8 cellular contexts compared by ENCODE assay signal in genomic region chr9:129109504-129109903, GRCh38. TPM values are rescaled to one million over a fixed set of nuclear protein-coding genes. Genes with fewer than 3 reads are reported as not detected.
DNase-seq lines count a peak whose midpoint lies in the region; ATAC-seq and TF ChIP-seq lines count a peak whose summit lies in the region.

No MANE protein-coding gene starts in this region.

- peak overlapping the region in 1 of 2 experiments; percentile 6 for H3K14ac ChIP-seq in mesenchymal stem cell (ENCODE audit: low read length in 2 of 2)

- H3K4me3 ChIP-seq in CD8-positive, alpha-beta T cell (ENCODE audit: low read depth, low read length) = no peak overlapping the region
- H3K4me3 ChIP-seq in mesenchymal stem cell (ENCODE audit: insufficient read depth in 1 of 2, low read depth in 1 of 2, low read length in 2 of 2) (peak overlapping the region in 1 of 2 experiments; percentile 99), vagina (peak overlapping the region; percentile 74 to 100)

- H3K36me3 Mint-ChIP-seq in CD8-positive, alpha-beta T cell = peaks cover 10% of the 10 kb centered on the region
- H3K36me3 Mint-ChIP-seq in brain = no peaks in the 10 kb centered on the region

- WGBS in mesenchymal stem cell = 76% methylated on average over 7 of the region's 7 CpGs

- DNase-seq in CD8-positive, alpha-beta T cell = peak in 3 of 7 experiments; percentile 17 to 52 (median 41)
- DNase-seq in NOMO-1 treated with DMSO at 0.1 percent for 48 hours (lab: John Stamatoyannopoulos, UW; ENCODE audit: unreplicated experiment) = peak; percentile 31
- peak; percentile 34 for DNase-seq in mesenchymal stem cell
- no peak for DNase-seq in vagina (ENCODE audit: extremely low spot score in 2 of 2)
- DNase-seq in GM20000 (ENCODE audit: low spot score) = no peak

- H3K27me3 Mint-ChIP-seq in CD8-positive, alpha-beta T cell (ENCODE audit: low read depth) = no peaks in the 10 kb centered on the region
- no peaks in the 10 kb centered on the region for H3K27me3 Mint-ChIP-seq in brain

- H3K79me1 ChIP-seq in mesenchymal stem cell (replicated peaks; ENCODE audit: low read length, poor library complexity, severe bottlenecking) = peaks cover 30% of the 10 kb centered on the region

- CTCF ChIA-PET in CD8-positive, alpha-beta T cell (lab: Charles Lee) = interaction anchor here (1.2 to 1.3 kb wide), 2 partner anchors 12 to 76 kb away, joined by 3 read pairs; no protein-coding TSS in a partner anchor

- H3K23ac ChIP-seq in mesenchymal stem cell (ENCODE audit: low read length in 2 of 2) = no peak overlapping the region

- intact Hi-C loops in CD8-positive, alpha-beta T cell (cut with DNase I, micrococcal nuclease) = no loop called here
- intact Hi-C loops in vagina (cut with DNase I) = no loop called here

- H2BK15ac ChIP-seq in mesenchymal stem cell (ENCODE audit: low read depth, poor library complexity, severe bottlenecking) = no peak overlapping the region

- TF ChIP-seq CTCF in CD8-positive, alpha-beta T cell (IDR thresholded peaks at IDR 0.05) = no peak
- TF ChIP-seq CTCF in brain (conservative IDR thresholded peaks at IDR 0.05) (no peak), vagina (IDR thresholded peaks at IDR 0.05) (no peak), GM20000 (IDR thresholded peaks at IDR 0.05; ENCODE audit: extremely low read depth, missing control alignments) (no peak)

- no peak overlapping the region for H2BK12ac ChIP-seq in mesenchymal stem cell (ENCODE audit: low read length in 2 of 2)

- H3K9me3 Mint-ChIP-seq in CD8-positive, alpha-beta T cell = no peaks in the 10 kb centered on the region
- H3K9me3 Mint-ChIP-seq in brain = no peaks in the 10 kb centered on the region

- H3K4me3 Mint-ChIP-seq in CD8-positive, alpha-beta T cell = peak overlapping the region; percentile 76
- H3K4me3 Mint-ChIP-seq in brain = peak overlapping the region; percentile 84 to 99 (median 97)

- H2BK120ac ChIP-seq in mesenchymal stem cell (ENCODE audit: low read depth, low read length) = no peak overlapping the region

- peak overlapping the region; percentile 91 for H3K9ac ChIP-seq in mesenchymal stem cell (ENCODE audit: low read length)

- H3K9me3 ChIP-seq in CD8-positive, alpha-beta T cell (ENCODE audit: low read length) = no peaks in the 10 kb centered on the region
- H3K9me3 ChIP-seq in mesenchymal stem cell (ENCODE audit: control insufficient read depth, low read length) (no peaks in the 10 kb centered on the region), vagina (no peaks in the 10 kb centered on the region)

- POLR2A ChIA-PET in CD8-positive, alpha-beta T cell (lab: Charles Lee) = interaction anchor here (1.8 kb wide), 1 partner anchor 28 kb away, joined by 5 read pairs; no protein-coding TSS in a partner anchor

- H3K36me3 ChIP-seq in CD8-positive, alpha-beta T cell (ENCODE audit: insufficient read depth, low read length) = no peaks in the 10 kb centered on the region
- H3K36me3 ChIP-seq in mesenchymal stem cell (ENCODE audit: control insufficient read depth in 1 of 2, insufficient read depth in 2 of 2, low read depth in 1 of 2, low read length in 2 of 2) (peaks cover 36 to 37% of the 10 kb centered on the region in 2 experiments), vagina (peaks cover 0 to 6% of the 10 kb centered on the region in 2 donors)

- no peaks in the 10 kb centered on the region for H3K27me3 ChIP-seq in CD8-positive, alpha-beta T cell (ENCODE audit: insufficient read depth, low read length)
- no peaks in the 10 kb centered on the region for H3K27me3 ChIP-seq in mesenchymal stem cell (ENCODE audit: control insufficient read depth in 1 of 2, insufficient read depth in 1 of 2, low read length in 2 of 2)
- no peaks in the 10 kb centered on the region for H3K27me3 ChIP-seq in vagina

- peaks cover 30% of the 10 kb centered on the region for H3K4me1 Mint-ChIP-seq in CD8-positive, alpha-beta T cell (ENCODE audit: low read depth)
- peaks cover 42% of the 10 kb centered on the region for H3K4me1 Mint-ChIP-seq in brain

- no peak for TF ChIP-seq POLR2A in vagina (IDR thresholded peaks at IDR 0.05)

- H2AFZ ChIP-seq in mesenchymal stem cell (ENCODE audit: low read depth, low read length) = no peak overlapping the region

- H2AK5ac ChIP-seq in mesenchymal stem cell (ENCODE audit: low read length, severe bottlenecking) = no peak overlapping the region

- H4K8ac ChIP-seq in mesenchymal stem cell (ENCODE audit: low read length) = no peak overlapping the region

- H2BK5ac ChIP-seq in mesenchymal stem cell (ENCODE audit: low read depth, low read length, poor library complexity, severe bottlenecking) = no peak overlapping the region

- H4K91ac ChIP-seq in mesenchymal stem cell (ENCODE audit: low read length) = no peak overlapping the region

- ATAC-seq in CD8-positive, alpha-beta T cell = no peak
- ATAC-seq in GM21367 (IDR thresholded peaks at IDR 0.05; ENCODE audit: unreplicated experiment) = no peak
- ATAC-seq in GM19324 (IDR thresholded peaks at IDR 0.05; ENCODE audit: low FRiP score, unreplicated experiment) = no peak

- H3K4me1 ChIP-seq in CD8-positive, alpha-beta T cell (ENCODE audit: insufficient read depth, low read length) = peaks cover 17% of the 10 kb centered on the region
- peaks cover 13% of the 10 kb centered on the region for H3K4me1 ChIP-seq in mesenchymal stem cell (ENCODE audit: control insufficient read depth, insufficient read depth, low read depth, low read length)
- H3K4me1 ChIP-seq in vagina = peaks cover 35% of the 10 kb centered on the region

- H3K4me2 ChIP-seq in mesenchymal stem cell (ENCODE audit: low read length, poor library complexity, severe bottlenecking) = no peak overlapping the region

- no peak overlapping the region for H3K27ac ChIP-seq in CD8-positive, alpha-beta T cell (ENCODE audit: low read depth, low read length)
- H3K27ac ChIP-seq in mesenchymal stem cell (ENCODE audit: low read length, poor library complexity, severe bottlenecking) = no peak overlapping the region
- peak overlapping the region; percentile 91 for H3K27ac ChIP-seq in vagina

- H3K27ac Mint-ChIP-seq in CD8-positive, alpha-beta T cell = peak overlapping the region; percentile 52
- peak overlapping the region in 4 of 5 experiments; percentile 18 to 90 (median 74) for H3K27ac Mint-ChIP-seq in brain

- no peak overlapping the region for H3K18ac ChIP-seq in mesenchymal stem cell (ENCODE audit: low read depth in 1 of 2, low read length in 2 of 2)

- no peak overlapping the region for H3K4ac ChIP-seq in mesenchymal stem cell (ENCODE audit: low read depth in 1 of 2, low read length in 2 of 2)

RNA-seq across cellular contexts. Expression of gene CRAT, which starts 1.1 kb away (rescaled TPM):
- total RNA-seq in CD8-positive, alpha-beta T cell = 1 to 10 TPM; 5.6 to 6.3 TPM
- 75.0 TPM for polyA plus RNA-seq in brain (ENCODE audit: insufficient read depth, low read depth, low replicate concordance)
- polyA plus RNA-seq in mesenchymal stem cell (2013, experiment 1 of 2) = 22.6 TPM
- polyA plus RNA-seq in mesenchymal stem cell (2013, experiment 2 of 2) = 22.5 TPM
- total RNA-seq in vagina = 59.9 TPM

RNA-seq across cellular contexts. Expression of gene PTPA, which starts 1.7 kb away (rescaled TPM):
- 10 to 100 TPM; 24.7 to 26.8 TPM for total RNA-seq in CD8-positive, alpha-beta T cell
- 334 TPM for polyA plus RNA-seq in brain (ENCODE audit: insufficient read depth, low read depth, low replicate concordance)
- 106 TPM for polyA plus RNA-seq in mesenchymal stem cell (2013, experiment 1 of 2)
- polyA plus RNA-seq in mesenchymal stem cell (2013, experiment 2 of 2) = 99.4 TPM
- total RNA-seq in vagina = 46.2 TPM

RNA-seq across cellular contexts. Expression of gene DOLPP1, which starts 28.6 kb away (rescaled TPM):
- total RNA-seq in CD8-positive, alpha-beta T cell = 1 to 10 TPM; 4.6 to 5.1 TPM
- polyA plus RNA-seq in brain (ENCODE audit: insufficient read depth, low read depth, low replicate concordance) = 40.8 TPM
- 14.0 TPM for polyA plus RNA-seq in mesenchymal stem cell (2013, experiment 1 of 2)
- 13.7 TPM for polyA plus RNA-seq in mesenchymal stem cell (2013, experiment 2 of 2)
- total RNA-seq in vagina = 3.2 TPM

Comparison
In these comparisons a context has a peak if more than half of its experiments do, and no peak if none do; other contexts are left out.
1. DNase-seq: peak in NOMO-1 treated with DMSO at 0.1 percent for 48 hours (single experiment) and mesenchymal stem cell (single experiment); none in vagina (0 of 2) and GM20000 (single experiment).